ENCODE assay signal across 8 cellular contexts in genomic region chr6:112029045-112029822, GRCh38. TPM values are rescaled to one million over a fixed set of nuclear protein-coding genes. Genes with fewer than 3 reads are reported as not detected.
DNase-seq lines count a peak whose midpoint lies in the region; ATAC-seq and TF ChIP-seq lines count a peak whose summit lies in the region.

No MANE protein-coding gene starts in this region.

- H3K27me3 ChIP-seq in heart right ventricle, result peaks cover 0 to 6% (median 0%) of the 10 kb centered on the region in 7 donors

- peaks cover 0 to 21% (median 9%) of the 10 kb centered on the region in 9 donors for H3K4me1 ChIP-seq in heart right ventricle

- ATAC-seq in Right ventricle myocardium superior (ENCODE audit: poor library complexity) (no peak), Right ventricle myocardium inferior (no peak), SK-N-SH treated with all-trans-retinoic acid at 6 μM for 48 hours (peak; percentile 88), heart right ventricle (peak in 3 of 8 donors; percentile 39 to 62 (median 54)), HG03108 (IDR thresholded peaks at IDR 0.05; ENCODE audit: unreplicated experiment) (no peak)

- H3K27ac ChIP-seq in heart right ventricle, result peak overlapping the region in 1 of 10 donors; percentile 7
- H3K27ac ChIP-seq in skin epidermis, result peak overlapping the region in 12 of 21 experiments; percentile 5 to 87 (median 69)

- H3K4me3 ChIP-seq in heart right ventricle (no peak overlapping the region), skin epidermis (no peak overlapping the region)

- DNase-seq in Right ventricle myocardium superior (peak; percentile 73), Right ventricle myocardium inferior (ENCODE audit: missing footprints) (no peak), LoVo (ENCODE audit: low spot score) (peak; percentile 47), heart right ventricle (peak; percentile 59 to 66)
- DNase-seq in activated naive CD4-positive, alpha-beta T cell treated with anti-CD3 and anti-CD28 coated beads, Interleukin-2, amount 50 U/mL, for 16 hours, result peak; percentile 67

- intact Hi-C loops in Right ventricle myocardium superior (cut with DNase I), result no loop called here
- intact Hi-C loops in Right ventricle myocardium inferior (cut with DNase I), result no loop called here
- intact Hi-C loops in heart right ventricle (cut with DNase I), result no loop called here

- 80 to 82% methylated on average over 15 of the region's 15 CpGs for WGBS in heart right ventricle, 2 donors

- peaks cover 0 to 4% (median 0%) of the 10 kb centered on the region in 11 donors for H3K9me3 ChIP-seq in heart right ventricle

- H3K36me3 ChIP-seq in heart right ventricle, result no peaks in the 10 kb centered on the region

- TF ChIP-seq CTCF in heart right ventricle (IDR thresholded peaks at IDR 0.05), result peak; percentile 29 to 78 (median 66)

TF ChIP-seq in SK-N-SH treated with all-trans-retinoic acid at 6 μM for 48 hours, 23 proteins besides CTCF, POLR2A, EP300 and RAD21:
- TF ChIP-seq CSDC2 (CRISPR knock-in tag; IDR thresholded peaks at IDR 0.05) (no peak), POU6F1 (CRISPR knock-in tag; IDR thresholded peaks at IDR 0.05; ENCODE audit: borderline replicate concordance, low read depth) (no peak), OSR1 (CRISPR knock-in tag; IDR thresholded peaks at IDR 0.05) (no peak), ZC3H10 (CRISPR knock-in tag; IDR thresholded peaks at IDR 0.05) (no peak), ZNF565 (CRISPR knock-in tag; conservative IDR thresholded peaks at IDR 0.05; ENCODE audit: low read depth) (no peak), BACH2 (CRISPR knock-in tag; IDR thresholded peaks at IDR 0.05; ENCODE audit: borderline replicate concordance) (no peak), SNAI2 (CRISPR knock-in tag; IDR thresholded peaks at IDR 0.05) (no peak), TCF4 (CRISPR knock-in tag; IDR thresholded peaks at IDR 0.05; ENCODE audit: borderline replicate concordance) (no peak), ZFP3 (CRISPR knock-in tag; IDR thresholded peaks at IDR 0.05) (no peak), GLIS3 (CRISPR knock-in tag; IDR thresholded peaks at IDR 0.05) (no peak), CREB5 (CRISPR knock-in tag; IDR thresholded peaks at IDR 0.05; ENCODE audit: low read depth) (no peak), CSRNP3 (CRISPR knock-in tag; IDR thresholded peaks at IDR 0.05) (no peak), ESRRG (CRISPR knock-in tag; IDR thresholded peaks at IDR 0.05) (no peak), ZFP30 (CRISPR knock-in tag; IDR thresholded peaks at IDR 0.05) (no peak)

RNA-seq across cellular contexts. Expression of gene CCN6, which starts 24.7 kb away (rescaled TPM):
- total RNA-seq in Right ventricle myocardium superior, result not detected
- total RNA-seq in Right ventricle myocardium inferior, result not detected
- not detected for total RNA-seq in heart right ventricle
- polyA plus RNA-seq in heart right ventricle, result not detected

RNA-seq across cellular contexts. Expression of gene TUBE1, which starts 58.0 kb away (rescaled TPM):
- total RNA-seq in Right ventricle myocardium superior (27.1 TPM), Right ventricle myocardium inferior (24.0 TPM), heart right ventricle (10 to 100 TPM; 13.5 to 38.6 (median 22.6) TPM)
- polyA plus RNA-seq in heart right ventricle, result 10 to 100 TPM in 1 of 2 donors, 1 to 10 TPM in 1; 9.0 to 43.5 TPM

RNA-seq across cellular contexts. Expression of gene FAM229B, which starts 58.2 kb away (rescaled TPM):
- total RNA-seq in Right ventricle myocardium superior, result 86.6 TPM
- 75.1 TPM for total RNA-seq in Right ventricle myocardium inferior
- 10 to 100 TPM; 47.4 to 88.7 (median 59.8) TPM for total RNA-seq in heart right ventricle
- 10 to 100 TPM; 36.7 to 68.0 TPM for polyA plus RNA-seq in heart right ventricle
